23 cellular contexts compared by ENCODE assay signal in the genomic region with DNA sequence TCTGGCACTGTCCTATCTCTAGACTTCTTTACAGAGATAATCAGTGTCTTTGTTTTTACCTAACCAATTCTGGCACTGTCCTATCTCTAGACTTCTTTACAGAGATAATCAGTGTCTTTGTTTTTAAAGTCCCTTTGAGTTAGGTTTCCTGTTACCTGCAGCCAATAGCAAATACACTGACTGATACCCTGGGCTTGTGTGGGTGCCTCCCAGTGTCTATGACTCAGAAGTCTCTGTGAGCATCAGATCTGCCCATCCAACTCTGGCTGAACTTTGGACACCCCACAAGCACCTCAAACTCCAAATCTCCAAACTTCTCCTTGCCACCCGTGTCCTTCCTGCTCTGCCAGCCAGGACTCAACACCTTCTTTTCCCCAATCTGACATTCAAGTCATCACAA. TPM values are rescaled to one million over a fixed set of nuclear protein-coding genes. Genes with fewer than 3 reads are reported as not detected.
DNase-seq lines count a peak whose midpoint lies in the region; ATAC-seq and TF ChIP-seq lines count a peak whose summit lies in the region.
"Had no signal": no experiment of that assay in that cellular context is flagged by ENCODE, and none has a peak within 500 bp of the region (broad histone marks: within the 10 kb centered on the region; RNA-seq: fewer than 3 reads in every experiment).

No MANE protein-coding gene starts in this region.

- intact Hi-C loops in activated CD4-positive, alpha-beta T cell treated with anti-CD3 and anti-CD28 coated beads, Interleukin-2, amount 10 ng/mL, durations not matched to agents 24 days and 14 days (cut with micrococcal nuclease) = no loop called here
- intact Hi-C loops in natural killer cell (cut with micrococcal nuclease) = no loop called here

- H3K27me3 Mint-ChIP-seq in activated CD4-positive, alpha-beta T cell treated with anti-CD3 and anti-CD28 coated beads, Interleukin-2, amount 10 ng/mL, durations not matched to agents 24 days and 14 days = no peaks in the 10 kb centered on the region
- H3K27me3 Mint-ChIP-seq in nephron progenitor cell (ENCODE audit: low read depth, poor library complexity) = no peaks in the 10 kb centered on the region
- no peaks in the 10 kb centered on the region for H3K27me3 Mint-ChIP-seq in natural killer cell (ENCODE audit: low read depth in 2 of 2)
- H3K27me3 Mint-ChIP-seq: activated naive CD4-positive, alpha-beta T cell treated with anti-CD3 and anti-CD28 coated beads, Interleukin-2, amount 50 U/mL, for 24 hours; brain had no signal

- DNase-seq in activated CD4-positive, alpha-beta T cell treated with anti-CD3 and anti-CD28 coated beads, Interleukin-2, amount 10 ng/mL, durations not matched to agents 24 days and 14 days = peak; percentile 47
- no peak for DNase-seq in activated CD4-positive, alpha-beta T cell treated with anti-CD3 and anti-CD28 coated beads for 4 hours
- DNase-seq in HT1080 (ENCODE audit: low read depth) (peak; percentile 21), choroid plexus epithelial cell (ENCODE audit: low read depth) (peak; percentile 23), nephron progenitor cell (no peak), natural killer cell (no peak), GDM1 (lab: John Stamatoyannopoulos, UW) (no peak), NCI-H1694 (lab: John Stamatoyannopoulos, UW) (no peak)
- DNase-seq: activated CD4-positive, alpha-beta T cell treated with anti-CD3 and anti-CD28 coated beads, Interleukin-2, amount 50 U/mL, for 1 hour; activated T-cell treated with anti-CD3 and anti-CD28 coated beads for 4 hours; DMS 273 treated with DMSO at 0.1 percent for 48 hours; foreskin melanocyte; midbrain; NCI-H526; psoas muscle; spleen; stimulated activated CD8-positive, alpha-beta memory T cell treated with anti-CD3 and anti-CD28 coated beads, Interleukin-4, amount 100 ng/mL, for 48 hours; SW 1271 had no signal

- H3K27ac Mint-ChIP-seq in activated CD4-positive, alpha-beta T cell treated with anti-CD3 and anti-CD28 coated beads, Interleukin-2, amount 10 ng/mL, durations not matched to agents 24 days and 14 days = no peak overlapping the region
- H3K27ac Mint-ChIP-seq in nephron progenitor cell (peak overlapping the region; percentile 20), natural killer cell (peak overlapping the region in 1 of 2 donors; percentile 37)
- H3K27ac Mint-ChIP-seq: activated naive CD4-positive, alpha-beta T cell treated with anti-CD3 and anti-CD28 coated beads, Interleukin-2, amount 50 U/mL, for 24 hours; brain; neural progenitor cell had no signal

- no peak overlapping the region for H3K4me3 ChIP-seq in choroid plexus epithelial cell (ENCODE audit: low read depth, low read length)
- H3K4me3 ChIP-seq: A549, neural progenitor cell, psoas muscle, spleen, suprapubic skin had no signal

- no peaks in the 10 kb centered on the region for H3K9me3 Mint-ChIP-seq in activated CD4-positive, alpha-beta T cell treated with anti-CD3 and anti-CD28 coated beads, Interleukin-2, amount 10 ng/mL, durations not matched to agents 24 days and 14 days
- no peaks in the 10 kb centered on the region for H3K9me3 Mint-ChIP-seq in nephron progenitor cell
- no peaks in the 10 kb centered on the region for H3K9me3 Mint-ChIP-seq in natural killer cell
- H3K9me3 Mint-ChIP-seq: activated naive CD4-positive, alpha-beta T cell treated with anti-CD3 and anti-CD28 coated beads, Interleukin-2, amount 50 U/mL, for 24 hours; neural progenitor cell had no signal

- no peak overlapping the region for H3K4me3 Mint-ChIP-seq in activated CD4-positive, alpha-beta T cell treated with anti-CD3 and anti-CD28 coated beads, Interleukin-2, amount 10 ng/mL, durations not matched to agents 24 days and 14 days
- no peak overlapping the region for H3K4me3 Mint-ChIP-seq in nephron progenitor cell
- no peak overlapping the region for H3K4me3 Mint-ChIP-seq in natural killer cell
- H3K4me3 Mint-ChIP-seq: activated naive CD4-positive, alpha-beta T cell treated with anti-CD3 and anti-CD28 coated beads, Interleukin-2, amount 50 U/mL, for 24 hours; brain; neural progenitor cell had no signal

- H3K4me1 Mint-ChIP-seq in activated CD4-positive, alpha-beta T cell treated with anti-CD3 and anti-CD28 coated beads, Interleukin-2, amount 10 ng/mL, durations not matched to agents 24 days and 14 days = peaks cover 9% of the 10 kb centered on the region
- H3K4me1 Mint-ChIP-seq in nephron progenitor cell = peaks cover 37% of the 10 kb centered on the region
- peaks cover 26 to 39% of the 10 kb centered on the region in 2 donors for H3K4me1 Mint-ChIP-seq in natural killer cell

- TF ChIP-seq CTCF in choroid plexus epithelial cell (conservative IDR thresholded peaks at IDR 0.05; ENCODE audit: low read depth, low read length) (no peak), nephron progenitor cell (IDR thresholded peaks at IDR 0.05) (no peak), natural killer cell (IDR thresholded peaks at IDR 0.05) (no peak)

- ATAC-seq in natural killer cell = no peak
- ATAC-seq: A549, psoas muscle had no signal

- H3K36me3 Mint-ChIP-seq in activated CD4-positive, alpha-beta T cell treated with anti-CD3 and anti-CD28 coated beads, Interleukin-2, amount 10 ng/mL, durations not matched to agents 24 days and 14 days (ENCODE audit: low read depth) = no peaks in the 10 kb centered on the region
- H3K36me3 Mint-ChIP-seq in nephron progenitor cell (ENCODE audit: low read depth) (peaks cover 18% of the 10 kb centered on the region), natural killer cell (no peaks in the 10 kb centered on the region)

RNA-seq across cellular contexts. Expression of gene SLC41A3, which starts 30.4 kb away (rescaled TPM):
- 17.9 and 20.1 TPM in 2 replicates for total RNA-seq in activated CD4-positive, alpha-beta T cell treated with anti-CD3 and anti-CD28 coated beads, Interleukin-2, amount 10 ng/mL, durations not matched to agents 24 days and 14 days
- 46.4 and 53.9 TPM in 2 replicates for total RNA-seq in HT1080 (2014; rRNA removed; shearing (Covaris generic))
- polyA plus RNA-seq in HT1080 (2015; cell fraction: cytosol; rRNA removed) = 67.0 and 78.8 TPM in 2 replicates
- 73.9 and 75.3 TPM in 2 replicates for polyA plus RNA-seq in HT1080 (2015; cell fraction: nucleus; rRNA removed)
- total RNA-seq in natural killer cell = 10 to 100 TPM; 24.2 to 29.6 (median 27.1) TPM

Comparison
In these comparisons a context has a peak if more than half of its experiments do, and no peak if none do; other contexts are left out.
1. DNase-seq: peak in activated CD4-positive, alpha-beta T cell treated with anti-CD3 and anti-CD28 coated beads, Interleukin-2, amount 10 ng/mL, durations not matched to agents 24 days and 14 days (single experiment), HT1080 (single experiment) and choroid plexus epithelial cell (single experiment); none in activated CD4-positive, alpha-beta T cell treated with anti-CD3 and anti-CD28 coated beads for 4 hours (0 of 2), nephron progenitor cell (single experiment), natural killer cell (single experiment), GDM1 (single experiment) and NCI-H1694 (single experiment).